ENCODE assay signal across 12 cellular contexts in genomic region chr11:556175-556699, GRCh38. TPM values are rescaled to one million over a fixed set of nuclear protein-coding genes. Genes with fewer than 3 reads are reported as not detected.
A peak's percentile ranks its signal among the peaks of the same experiment; 100 is the strongest.
DNase-seq lines count a peak whose midpoint lies in the region; ATAC-seq and TF ChIP-seq lines count a peak whose summit lies in the region.
"Had no signal": no experiment of that assay in that cellular context is flagged by ENCODE, and none has a peak within 500 bp of the region (broad histone marks: within the 10 kb centered on the region; RNA-seq: fewer than 3 reads in every experiment).

No MANE protein-coding gene starts in this region.

- H2AFZ ChIP-seq in H9 (ENCODE audit: low read length): no peak overlapping the region
- H2AFZ ChIP-seq in trophoblast cell (ENCODE audit: insufficient read depth, low read length, poor library complexity): no peak overlapping the region
- H2AFZ ChIP-seq: PC-9 had no signal

- H3K56ac ChIP-seq in H9 (ENCODE audit: insufficient read length, low read depth, low read length): no peak overlapping the region

- H3K36me3 ChIP-seq in trophoblast cell (ENCODE audit: control insufficient read depth in 1 of 2, insufficient read depth in 2 of 2, low read length in 2 of 2): no peaks in the 10 kb centered on the region

- H3K27ac ChIP-seq in H9 (ENCODE audit: insufficient read length, low read depth, low read length) (no peak overlapping the region), trophoblast cell (ENCODE audit: low read depth, low read length) (no peak overlapping the region)
- H3K27ac ChIP-seq: PC-9 had no signal

- H3K9me3 ChIP-seq in H9 (ENCODE audit: control insufficient read depth, low read depth, low read length): no peaks in the 10 kb centered on the region
- peaks cover 2% of the 10 kb centered on the region for H3K9me3 ChIP-seq in trophoblast cell (ENCODE audit: insufficient read depth, low read depth, low read length)

- H3K4me1 Mint-ChIP-seq in H9: peaks cover 7 to 17% of the 10 kb centered on the region in 2 experiments
- peaks cover 5 to 9% of the 10 kb centered on the region in 2 donors for H3K4me1 Mint-ChIP-seq in effector memory CD8-positive, alpha-beta T cell (ENCODE audit: low read depth in 2 of 2)

- no peak overlapping the region for H2BK20ac ChIP-seq in H9 (ENCODE audit: low read depth, low read length, poor library complexity, severe bottlenecking)

- H4K20me1 ChIP-seq in H9 (ENCODE audit: control insufficient read depth, insufficient read depth, insufficient read length): no peaks in the 10 kb centered on the region

- no peak for ATAC-seq in effector memory CD8-positive, alpha-beta T cell (replicated peaks)
- ATAC-seq in HG03139 (IDR thresholded peaks at IDR 0.05; ENCODE audit: unreplicated experiment) (no peak), GM21723 (IDR thresholded peaks at IDR 0.05; ENCODE audit: unreplicated experiment) (no peak)

- no peak overlapping the region for H4K5ac ChIP-seq in H9 (ENCODE audit: insufficient read length, low read depth, low read length)

- H4K12ac ChIP-seq in trophoblast cell (ENCODE audit: low read depth, low read length): no peak overlapping the region

- H4K91ac ChIP-seq in H9 (ENCODE audit: insufficient read length, low read depth, low read length) (no peak overlapping the region), trophoblast cell (ENCODE audit: low read depth, low read length) (no peak overlapping the region)

- H3K4me1 ChIP-seq in H9 (ENCODE audit: insufficient read depth, low read length): no peaks in the 10 kb centered on the region
- H3K4me1 ChIP-seq in trophoblast cell (ENCODE audit: control insufficient read depth in 1 of 2, insufficient read depth in 2 of 2, low read length in 2 of 2): peaks cover 20 to 25% of the 10 kb centered on the region in 2 experiments

- peak overlapping the region; percentile 54 to 82 for H3K4me3 Mint-ChIP-seq in H9
- H3K4me3 Mint-ChIP-seq in effector memory CD8-positive, alpha-beta T cell: peak overlapping the region; percentile 37 to 43

- no peak overlapping the region for H2BK15ac ChIP-seq in H9 (ENCODE audit: low read depth, low read length)

- WGBS in H9 (ENCODE audit: extremely low coverage, insufficient read length, low lambda C conversion rate): no CpG with 5 or more reads among the region's 49 CpGs
- no CpG with 5 or more reads among the region's 49 CpGs for WGBS in trophoblast cell (ENCODE audit: extremely low coverage, insufficient coverage, insufficient read length)

- no peak overlapping the region for H3T11ph ChIP-seq in H9 (ENCODE audit: low read length)

- H3K4me3 ChIP-seq in trophoblast cell (ENCODE audit: low read depth, low read length): no peak overlapping the region
- H3K4me3 ChIP-seq: PC-9 had no signal

- peaks cover 34% of the 10 kb centered on the region for H3K27me3 Mint-ChIP-seq in H9 (ENCODE audit: low read depth)
- H3K27me3 Mint-ChIP-seq in effector memory CD8-positive, alpha-beta T cell: no peaks in the 10 kb centered on the region

- H2AK5ac ChIP-seq in H9 (ENCODE audit: insufficient read length, low read length) (no peak overlapping the region), trophoblast cell (ENCODE audit: low read length) (no peak overlapping the region)

- no peak overlapping the region for H3K23ac ChIP-seq in H9 (ENCODE audit: insufficient read length, low read depth, low read length)
- H3K23ac ChIP-seq in trophoblast cell (ENCODE audit: low read length): no peak overlapping the region

- peaks cover 0 to 2% (median 0%) of the 10 kb centered on the region in 3 experiments; a peak in 4 of 7 replicates for H3K36me3 Mint-ChIP-seq in H9 (ENCODE audit: insufficient read depth in 1 of 3, low read depth in 3 of 3)
- peaks cover 20% of the 10 kb centered on the region for H3K36me3 Mint-ChIP-seq in effector memory CD8-positive, alpha-beta T cell (ENCODE audit: insufficient read depth)

- no peak overlapping the region for H3K27ac Mint-ChIP-seq in H9
- peak overlapping the region in 1 of 2 donors; percentile 29 for H3K27ac Mint-ChIP-seq in effector memory CD8-positive, alpha-beta T cell

- H3K18ac ChIP-seq in H9 (ENCODE audit: insufficient read length, low read depth, low read length) (no peak overlapping the region), trophoblast cell (ENCODE audit: low read length) (no peak overlapping the region)

- H3K79me1 ChIP-seq in H9 (ENCODE audit: insufficient read depth, low read depth, low read length, poor library complexity, severe bottlenecking): no peaks in the 10 kb centered on the region
- peaks cover 15% of the 10 kb centered on the region for H3K79me1 ChIP-seq in trophoblast cell (ENCODE audit: low read length)

- H3K4ac ChIP-seq in H9 (ENCODE audit: low read depth, low read length) (no peak overlapping the region), trophoblast cell (ENCODE audit: low read depth, low read length) (no peak overlapping the region)

- DNase-seq in DMS 273 (lab: John Stamatoyannopoulos, UW; ENCODE audit: unreplicated experiment) (peak; percentile 66), DMS 273 treated with DMSO at 0.1 percent for 48 hours (lab: John Stamatoyannopoulos, UW) (no peak), H9 (no peak), trophoblast cell (peak in 1 of 2 donors; percentile 48)
- no peak for DNase-seq in effector memory CD8-positive, alpha-beta T cell
- no peak for DNase-seq in activated CD4-positive, alpha-beta T cell treated with anti-CD3 and anti-CD28 coated beads for 48 hours
- DNase-seq: 8988T; activated effector memory CD4-positive, alpha-beta T cell treated with Interleukin-2 at 50 U/mL for 16 hours; NCI-H1092 treated with DMSO at 0.1 percent for 48 hours; PC-9 had no signal

- TF ChIP-seq CTCF in H9 (conservative IDR thresholded peaks at IDR 0.05): no peak

- H3K27me3 ChIP-seq in H9 (ENCODE audit: insufficient read depth, low read length) (peaks cover 5% of the 10 kb centered on the region; the same call in 1 of the 2 replicates), trophoblast cell (ENCODE audit: insufficient read depth, low read length) (peaks cover 17% of the 10 kb centered on the region)

- H3K9ac ChIP-seq in H9 (ENCODE audit: extremely low read depth, insufficient read length, low read length): no peak overlapping the region
- no peak overlapping the region for H3K9ac ChIP-seq in trophoblast cell (ENCODE audit: low read length)

- H3K4me2 ChIP-seq in H9 (ENCODE audit: insufficient read depth, insufficient read length, low read length): peak overlapping the region; percentile 20
- peak overlapping the region; percentile 67 for H3K4me2 ChIP-seq in trophoblast cell (ENCODE audit: low read length)
- H3K4me2 ChIP-seq: PC-9 had no signal

- no peaks in the 10 kb centered on the region for H3K79me2 ChIP-seq in H9 (ENCODE audit: insufficient read depth, low read length)
- H3K79me2 ChIP-seq in trophoblast cell (ENCODE audit: control insufficient read depth, insufficient read depth, low read length, poor library complexity): peaks cover 8% of the 10 kb centered on the region

- H3K14ac ChIP-seq in H9 (ENCODE audit: insufficient read depth, low read length): no peak overlapping the region
- H3K14ac ChIP-seq in trophoblast cell (ENCODE audit: low read length): no peak overlapping the region

- no peak overlapping the region for H2BK12ac ChIP-seq in H9 (ENCODE audit: insufficient read length, low read depth, low read length)
- H2BK12ac ChIP-seq in trophoblast cell (ENCODE audit: low read length): no peak overlapping the region

- H2BK120ac ChIP-seq in H9 (ENCODE audit: low read depth, low read length, poor library complexity, severe bottlenecking) (no peak overlapping the region), trophoblast cell (ENCODE audit: insufficient read depth, low read length, poor library complexity) (no peak overlapping the region)

- peaks cover 7% of the 10 kb centered on the region for H3K23me2 ChIP-seq in H9 (ENCODE audit: insufficient read length, low read depth, low read length, poor library complexity, severe bottlenecking)

- H2BK5ac ChIP-seq in H9 (ENCODE audit: insufficient read length, low read length) (no peak overlapping the region), trophoblast cell (ENCODE audit: low read depth, low read length, poor library complexity) (no peak overlapping the region)

- H3K9me3 Mint-ChIP-seq in H9: no peaks in the 10 kb centered on the region; a peak in 2 of 5 replicates
- no peaks in the 10 kb centered on the region for H3K9me3 Mint-ChIP-seq in effector memory CD8-positive, alpha-beta T cell

- H4K8ac ChIP-seq in H9 (replicated peaks; ENCODE audit: insufficient read length, low read depth, low read length): no peak overlapping the region
- H4K8ac ChIP-seq in trophoblast cell (ENCODE audit: low read depth, low read length): no peak overlapping the region

RNA-seq across cellular contexts. Expression of gene LMNTD2, which starts 4.3 kb away (rescaled TPM):
- total RNA-seq in H9 (2021): 4.2 and 4.7 TPM in 2 replicates
- polyA plus RNA-seq in trophoblast cell (2013): 2.2 and 2.6 TPM in 2 replicates

RNA-seq across cellular contexts. Expression of gene RASSF7, which starts 4.5 kb away (rescaled TPM):
- total RNA-seq in H9 (2021): 26.3 and 30.0 TPM in 2 replicates
- polyA plus RNA-seq in trophoblast cell (2013): 41.3 and 45.5 TPM in 2 replicates

RNA-seq across cellular contexts. Expression of gene LRRC56, which starts 18.9 kb away (rescaled TPM):
- 3.1 and 3.4 TPM in 2 replicates for total RNA-seq in H9 (2021)
- polyA plus RNA-seq in trophoblast cell (2013): 0.22 and 0.40 TPM in 2 replicates

RNA-seq across cellular contexts. Expression of gene PHRF1, which starts 20.0 kb away (rescaled TPM):
- 48.9 and 50.6 TPM in 2 replicates for total RNA-seq in H9 (2021)
- polyA plus RNA-seq in trophoblast cell (2013): 23.6 and 23.8 TPM in 2 replicates

RNA-seq across cellular contexts. Expression of gene HRAS, which starts 20.9 kb away (rescaled TPM):
- total RNA-seq in H9 (2021): 61.8 and 66.0 TPM in 2 replicates
- polyA plus RNA-seq in trophoblast cell (2013): 39.2 and 40.8 TPM in 2 replicates
